8 cellular contexts compared by ENCODE assay signal in genomic region chr12:104494137-104494815, GRCh38. TPM values are rescaled to one million over a fixed set of nuclear protein-coding genes. Genes with fewer than 3 reads are reported as not detected.
DNase-seq lines count a peak whose midpoint lies in the region; ATAC-seq, FAIRE-seq and TF ChIP-seq lines count a peak whose summit lies in the region.

No MANE protein-coding gene starts in this region.

- no peaks in the 10 kb centered on the region for H3K9me3 Mint-ChIP-seq in activated CD4-positive, alpha-beta memory T cell treated with anti-CD3 and anti-CD28 coated beads for 36 hours

- H3K27me3 Mint-ChIP-seq in activated CD4-positive, alpha-beta memory T cell treated with anti-CD3 and anti-CD28 coated beads for 36 hours, result no peaks in the 10 kb centered on the region

- peaks cover 88% of the 10 kb centered on the region for H3K4me1 Mint-ChIP-seq in activated CD4-positive, alpha-beta memory T cell treated with anti-CD3 and anti-CD28 coated beads for 36 hours (ENCODE audit: low read depth)

- CTCF ChIA-PET in activated CD4-positive, alpha-beta memory T cell treated with anti-CD3 and anti-CD28 coated beads for 36 hours (lab: Charles Lee), result interaction anchor here (0.5 to 2.0 kb wide), 12 partner anchors 9 to 559 kb away, joined by 3 to 9 read pairs (median 3); partner anchors contain the start of gene CHST11

- DNase-seq in activated CD4-positive, alpha-beta memory T cell treated with anti-CD3 and anti-CD28 coated beads for 36 hours, result peak; percentile 89
- DNase-seq in fibroblast of villous mesenchyme (ENCODE audit: low read depth) (peak; percentile 60), C1 segment of cervical spinal cord (lab: John Stamatoyannopoulos, UW) (no peak), kidney tubule cell (ENCODE audit: low spot score) (no peak), NCI-H1417 (lab: John Stamatoyannopoulos, UW) (no peak), HTR-8/SVneo (ENCODE audit: insufficient read length, low spot score) (no peak)
- peak; percentile 33 to 68 (median 45) for DNase-seq in stimulated activated CD4-positive, alpha-beta T cell treated with anti-CD3 and anti-CD28 coated beads, TNF-alpha, amount 100 ng/mL, for 4 hours (ENCODE audit: low read depth in 3 of 3)

- POLR2A ChIA-PET in activated CD4-positive, alpha-beta memory T cell treated with anti-CD3 and anti-CD28 coated beads for 36 hours (lab: Charles Lee), result interaction anchor here (0.6 to 3.9 kb wide), 11 partner anchors 8 to 270 kb away, joined by 3 to 43 read pairs (median 4); partner anchors contain the start of gene CHST11

- peak overlapping the region; percentile 89 for H3K27ac Mint-ChIP-seq in activated CD4-positive, alpha-beta memory T cell treated with anti-CD3 and anti-CD28 coated beads for 36 hours

- no peak for TF ChIP-seq CTCF in fibroblast of villous mesenchyme (IDR thresholded peaks at IDR 0.05; ENCODE audit: insufficient read depth, low read depth, low read length)

- no peak for FAIRE-seq in HTR-8/SVneo (lab: Jason Lieb, UNC)

- intact Hi-C loops in activated CD4-positive, alpha-beta memory T cell treated with anti-CD3 and anti-CD28 coated beads for 36 hours (cut with micrococcal nuclease), result loop anchor here (1.0 to 5.0 kb wide), 8 partner anchors 8 to 208 kb away; partner anchors contain the start of gene CHST11

- ATAC-seq in HG02678 (IDR thresholded peaks at IDR 0.05; ENCODE audit: unreplicated experiment), result peak; percentile 38

- peak overlapping the region; percentile 62 for H3K4me3 Mint-ChIP-seq in activated CD4-positive, alpha-beta memory T cell treated with anti-CD3 and anti-CD28 coated beads for 36 hours

- H3K36me3 Mint-ChIP-seq in activated CD4-positive, alpha-beta memory T cell treated with anti-CD3 and anti-CD28 coated beads for 36 hours, result peaks cover 11% of the 10 kb centered on the region

- H3K4me3 ChIP-seq in fibroblast of villous mesenchyme (ENCODE audit: low read depth, low read length), result peak overlapping the region; percentile 1

RNA-seq across cellular contexts. Expression of gene CHST11, which starts 37.5 kb away (rescaled TPM):
- 10 to 100 TPM; 58.3 to 59.0 TPM for total RNA-seq in activated CD4-positive, alpha-beta memory T cell treated with anti-CD3 and anti-CD28 coated beads for 36 hours
- total RNA-seq in fibroblast of villous mesenchyme, result 3.5 and 8.2 TPM in 2 replicates

Comparison
In these comparisons a context has a peak if more than half of its experiments do, and no peak if none do; other contexts are left out.
1. DNase-seq: peak in activated CD4-positive, alpha-beta memory T cell treated with anti-CD3 and anti-CD28 coated beads for 36 hours (single experiment), fibroblast of villous mesenchyme (single experiment) and stimulated activated CD4-positive, alpha-beta T cell treated with anti-CD3 and anti-CD28 coated beads, TNF-alpha, amount 100 ng/mL, for 4 hours (3 of 3); none in C1 segment of cervical spinal cord (0 of 14), kidney tubule cell (single experiment), NCI-H1417 (0 of 3) and HTR-8/SVneo (single experiment).